15 cellular contexts compared by ENCODE assay signal in the genomic region with DNA sequence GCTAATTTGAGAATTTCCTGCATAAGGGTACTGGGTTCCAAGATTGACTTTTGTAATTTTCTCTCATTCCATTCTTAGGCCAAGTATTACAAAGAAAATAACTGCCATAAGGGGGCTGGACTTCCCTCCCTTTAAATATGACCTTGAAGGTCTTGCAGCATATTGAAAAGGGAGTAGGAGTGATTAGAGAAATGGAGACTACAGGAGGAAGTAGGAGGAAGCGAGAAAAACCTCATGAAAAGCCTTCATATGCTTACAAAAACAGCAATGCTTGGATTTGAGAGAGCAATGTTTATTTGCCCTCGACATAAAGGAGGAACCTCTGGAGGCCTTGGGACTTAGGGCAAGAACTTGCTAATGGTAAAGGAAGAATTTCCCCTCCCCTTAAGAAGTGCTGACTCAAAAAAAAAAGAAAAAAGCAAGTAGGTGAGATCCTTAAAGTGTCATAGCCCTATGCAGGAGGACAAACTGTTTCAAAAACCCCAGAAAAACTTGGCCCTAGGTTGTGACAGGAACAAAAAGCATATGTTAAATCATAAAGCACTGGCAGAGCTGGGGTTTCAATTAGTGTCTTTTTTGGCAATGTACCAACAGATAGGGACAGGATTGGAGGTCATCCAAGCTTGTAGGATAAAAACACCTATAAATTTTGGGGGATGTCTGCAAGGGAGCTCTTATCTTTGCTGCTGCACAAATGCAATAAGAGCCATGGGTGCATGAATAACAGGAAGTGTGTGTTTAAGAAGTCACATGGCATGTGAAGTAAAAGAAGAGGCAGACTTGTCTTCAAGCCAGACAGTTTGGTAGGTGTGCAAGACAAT. TPM values are rescaled to one million over a fixed set of nuclear protein-coding genes. Genes with fewer than 3 reads are reported as not detected.
A peak's percentile ranks its signal among the peaks of the same experiment; 100 is the strongest.
DNase-seq lines count a peak whose midpoint lies in the region; ATAC-seq and TF ChIP-seq lines count a peak whose summit lies in the region.
"Had no signal": no experiment of that assay in that cellular context is flagged by ENCODE, and none has a peak within 500 bp of the region (broad histone marks: within the 10 kb centered on the region; RNA-seq: fewer than 3 reads in every experiment).

No MANE protein-coding gene starts in this region.

- no peak for TF ChIP-seq CTCF in NB4 (IDR thresholded peaks at IDR 0.05; ENCODE audit: low read depth, low read length)
- no peak for TF ChIP-seq CTCF in VCaP (conservative IDR thresholded peaks at IDR 0.05)
- TF ChIP-seq CTCF in heart right ventricle (IDR thresholded peaks at IDR 0.05), result no peak

- no peak for ATAC-seq in activated T-cell treated with anti-CD3 and anti-CD28 coated beads, Interleukin-2, amount 50 U/mL, for 4 hours
- ATAC-seq in effector memory CD8-positive, alpha-beta T cell (replicated peaks), result no peak
- ATAC-seq in heart right ventricle, result no peak
- ATAC-seq: activated CD4-positive, CD25-positive, alpha-beta regulatory T cell treated with anti-CD3 and anti-CD28 coated beads, Interleukin-2, amount 50 U/mL, for 24 hours; right cardiac atrium had no signal

- no peaks in the 10 kb centered on the region for H3K36me3 ChIP-seq in heart right ventricle
- H3K36me3 ChIP-seq: colonic mucosa, tibial nerve had no signal

- H3K27ac Mint-ChIP-seq in effector memory CD8-positive, alpha-beta T cell, result no peak overlapping the region

- H3K4me1 Mint-ChIP-seq in activated T-cell treated with anti-CD3 and anti-CD28 coated beads, Interleukin-2, amount 50 U/mL, for 4 hours (ENCODE audit: low read depth), result peaks cover 38% of the 10 kb centered on the region
- H3K4me1 Mint-ChIP-seq in effector memory CD8-positive, alpha-beta T cell (ENCODE audit: low read depth in 2 of 2), result no peaks in the 10 kb centered on the region

- TF ChIP-seq POLR2A in NB4 (IDR thresholded peaks at IDR 0.05; ENCODE audit: extremely low read depth, insufficient read length), result no peak

- no peaks in the 10 kb centered on the region for H3K27me3 Mint-ChIP-seq in activated T-cell treated with anti-CD3 and anti-CD28 coated beads, Interleukin-2, amount 50 U/mL, for 4 hours (ENCODE audit: low read depth)
- peaks cover 0 to 17% of the 10 kb centered on the region in 2 donors for H3K27me3 Mint-ChIP-seq in effector memory CD8-positive, alpha-beta T cell

- H3K4me1 ChIP-seq in heart right ventricle, result peaks cover 0 to 14% (median 0%) of the 10 kb centered on the region in 9 donors
- H3K4me1 ChIP-seq: colonic mucosa had no signal

- no peak overlapping the region for H3K4me3 ChIP-seq in NB4 (ENCODE audit: low read depth, low read length)
- no peak overlapping the region for H3K4me3 ChIP-seq in heart right ventricle
- H3K4me3 ChIP-seq: colonic mucosa, tibial nerve had no signal

- 33 to 45% methylated on average over 2 of the region's 2 CpGs for WGBS in heart right ventricle, 2 donors

- no peaks in the 10 kb centered on the region for H3K36me3 Mint-ChIP-seq in activated T-cell treated with anti-CD3 and anti-CD28 coated beads, Interleukin-2, amount 50 U/mL, for 4 hours (ENCODE audit: insufficient read depth)
- peaks cover 2% of the 10 kb centered on the region for H3K36me3 Mint-ChIP-seq in effector memory CD8-positive, alpha-beta T cell (ENCODE audit: insufficient read depth)

- no peaks in the 10 kb centered on the region for H3K9me3 ChIP-seq in heart right ventricle
- H3K9me3 ChIP-seq: colonic mucosa, tibial nerve had no signal

- DNase-seq in activated T-cell treated with anti-CD3 and anti-CD28 coated beads, Interleukin-2, amount 50 U/mL, for 4 hours, result no peak
- DNase-seq in activated T-cell treated with anti-CD3 and anti-CD28 coated beads, Interleukin-2, amount 50 U/mL, for 1 hour, result no peak
- DNase-seq in NB4 (ENCODE audit: low read depth) (peak; percentile 24), pons (ENCODE audit: low spot score) (peak; percentile 9), putamen (ENCODE audit: low spot score) (no peak), heart right ventricle (no peak)
- no peak for DNase-seq in effector memory CD8-positive, alpha-beta T cell
- DNase-seq: colonic mucosa, GF-D8, right cardiac atrium had no signal

- peak overlapping the region; percentile 16 for H3K4me3 Mint-ChIP-seq in activated T-cell treated with anti-CD3 and anti-CD28 coated beads, Interleukin-2, amount 50 U/mL, for 4 hours
- H3K4me3 Mint-ChIP-seq in effector memory CD8-positive, alpha-beta T cell, result no peak overlapping the region

- H3K27me3 ChIP-seq in heart right ventricle, result no peaks in the 10 kb centered on the region
- H3K27me3 ChIP-seq: colonic mucosa, tibial nerve had no signal

- H3K27ac ChIP-seq in VCaP (peak overlapping the region; percentile 89), heart right ventricle (peak overlapping the region in 1 of 10 donors; percentile 31)
- H3K27ac ChIP-seq: colonic mucosa, RWPE1, tibial nerve had no signal

- no peaks in the 10 kb centered on the region for H3K9me3 Mint-ChIP-seq in activated T-cell treated with anti-CD3 and anti-CD28 coated beads, Interleukin-2, amount 50 U/mL, for 4 hours
- H3K9me3 Mint-ChIP-seq in effector memory CD8-positive, alpha-beta T cell, result no peaks in the 10 kb centered on the region

- intact Hi-C loops in heart right ventricle (cut with DNase I), result no loop called here

RNA-seq across cellular contexts. Expression of gene GLYAT, which starts 4.9 kb away (rescaled TPM):
- total RNA-seq in activated T-cell treated with anti-CD3 and anti-CD28 coated beads, Interleukin-2, amount 50 U/mL, for 4 hours, result not detected
- under 1 TPM in 4 of 10 donors, not detected in 6; 0.22 to 0.79 (median 0.50) TPM for total RNA-seq in heart right ventricle
- polyA plus RNA-seq in heart right ventricle, result under 1 TPM in 1 of 2 donors, not detected in 1; 0.29 TPM
- total RNA-seq: colonic mucosa, myocyte had no signal

Comparison
In these comparisons a context has a peak if more than half of its experiments do, and no peak if none do; other contexts are left out.
1. DNase-seq: peak in NB4 (single experiment) and pons (single experiment); none in activated T-cell treated with anti-CD3 and anti-CD28 coated beads, Interleukin-2, amount 50 U/mL, for 4 hours (single experiment), activated T-cell treated with anti-CD3 and anti-CD28 coated beads, Interleukin-2, amount 50 U/mL, for 1 hour (single experiment), effector memory CD8-positive, alpha-beta T cell (0 of 3), putamen (single experiment) and heart right ventricle (0 of 2).